34 cellular contexts compared by ENCODE assay signal in the genomic region with DNA sequence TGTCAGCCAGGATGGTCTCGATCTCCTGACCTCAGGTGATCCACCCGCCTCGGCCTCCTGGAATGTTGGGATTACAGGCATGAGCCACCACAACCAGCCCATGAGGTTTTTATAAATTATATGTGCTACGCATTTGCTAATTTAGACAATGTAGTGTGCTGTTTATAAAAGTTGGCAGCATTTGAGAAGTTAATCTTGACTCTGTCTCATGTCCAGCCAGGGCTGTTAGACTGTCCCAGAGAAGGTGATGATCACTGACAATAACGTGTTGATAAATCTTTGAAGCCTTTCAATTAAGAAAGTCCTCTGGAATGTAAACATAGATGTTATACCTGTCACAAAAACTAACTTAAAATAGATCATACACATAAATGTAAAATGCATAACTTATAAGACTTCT.
"Had no signal": no experiment of that assay in that cellular context is flagged by ENCODE, and none has a peak within 500 bp of the region (broad histone marks: within the 10 kb centered on the region; RNA-seq: fewer than 3 reads in every experiment).

No MANE protein-coding gene starts in this region.

- H3K9me3 ChIP-seq: adrenal gland, ascending aorta, body of pancreas had no signal

- H3K27ac ChIP-seq: adrenal gland, ascending aorta, body of pancreas, breast epithelium, cardiac muscle cell had no signal

- H3K36me3 ChIP-seq: adrenal gland, ascending aorta, breast epithelium, cardiac muscle cell had no signal

- ATAC-seq: activated naive CD4-positive, alpha-beta T cell treated with anti-CD3 and anti-CD28 coated beads, Interleukin-2, amount 50 U/mL, for 72 hours; activated naive CD8-positive, alpha-beta T cell treated with anti-CD3 and anti-CD28 coated beads, Interleukin-2, amount 50 U/mL, for 24 hours; activated T-cell treated with anti-CD3 and anti-CD28 coated beads, Interleukin-2, amount 50 U/mL, for 4 hours; activated T-cell treated with anti-CD3 and anti-CD28 coated beads, Interleukin-2, amount 50 U/mL, for 72 hours; activated T-helper 17 cell treated with anti-CD3 and anti-CD28 coated beads, Interleukin-2, amount 50 U/mL, for 72 hours; body of pancreas had no signal

- H3K4me1 ChIP-seq: adrenal gland, ascending aorta, body of pancreas, breast epithelium had no signal

- H3K27me3 ChIP-seq: adrenal gland, ascending aorta, body of pancreas, breast epithelium, cardiac muscle cell had no signal

- FAIRE-seq: astrocyte, bronchial epithelial cell had no signal

- H3K4me3 ChIP-seq: adrenal gland, ascending aorta, body of pancreas, breast epithelium, cardiac muscle cell had no signal

- DNase-seq: activated effector memory CD4-positive, alpha-beta T cell treated with anti-CD3 and anti-CD28 coated beads, Interleukin-2, amount 50 U/mL, for 16 hours; activated effector memory CD4-positive, alpha-beta T cell treated with Interleukin-2 at 50 U/mL for 16 hours; activated gamma-delta T cell; activated gamma-delta T cell treated with Interleukin-2 at 50 U/mL for 16 hours; activated naive CD4-positive, alpha-beta T cell; activated naive CD4-positive, alpha-beta T cell treated with anti-CD3 and anti-CD28 coated beads for 36 hours; activated naive CD4-positive, alpha-beta T cell treated with anti-CD3 and anti-CD28 coated beads, Interleukin-2, amount 10 ng/mL, durations not matched to agents 7 days and 5 days; activated naive CD4-positive, alpha-beta T cell treated with anti-CD3 and anti-CD28 coated beads, Interleukin-2, amount 50 U/mL, for 16 hours; activated naive CD4-positive, alpha-beta T cell treated with Interleukin-2 at 50 U/mL for 16 hours; activated naive CD8-positive, alpha-beta T cell treated with anti-CD3 and anti-CD28 coated beads for 36 hours; activated naive CD8-positive, alpha-beta T cell treated with anti-CD3 and anti-CD28 coated beads, Interleukin-2, amount 10 ng/mL, durations not matched to agents 7 days and 5 days; activated naive CD8-positive, alpha-beta T cell treated with anti-CD3 and anti-CD28 coated beads, Interleukin-2, amount 50 U/mL, for 24 hours; activated T-cell treated with anti-CD3 and anti-CD28 coated beads for 4 hours; activated T-cell treated with anti-CD3 and anti-CD28 coated beads, Interleukin-2, amount 50 U/mL, for 1 hour; activated T-cell treated with anti-CD3 and anti-CD28 coated beads, Interleukin-2, amount 50 U/mL, for 24 hours; activated T-cell treated with anti-CD3 and anti-CD28 coated beads, Interleukin-2, amount 50 U/mL, for 4 hours; activated T-cell treated with anti-CD3 and anti-CD28 coated beads, Interleukin-2, amount 50 U/mL, for 48 hours; activated T-cell treated with anti-CD3 and anti-CD28 coated beads, Interleukin-2, amount 50 U/mL, for 72 hours; adrenal gland; amniotic stem cell; amygdala; anterior cingulate cortex; aorta; body of pancreas; caudate nucleus; central memory CD4-positive, alpha-beta T cell; cerebellar nuclear complex had no signal
